In the genomic region with DNA sequence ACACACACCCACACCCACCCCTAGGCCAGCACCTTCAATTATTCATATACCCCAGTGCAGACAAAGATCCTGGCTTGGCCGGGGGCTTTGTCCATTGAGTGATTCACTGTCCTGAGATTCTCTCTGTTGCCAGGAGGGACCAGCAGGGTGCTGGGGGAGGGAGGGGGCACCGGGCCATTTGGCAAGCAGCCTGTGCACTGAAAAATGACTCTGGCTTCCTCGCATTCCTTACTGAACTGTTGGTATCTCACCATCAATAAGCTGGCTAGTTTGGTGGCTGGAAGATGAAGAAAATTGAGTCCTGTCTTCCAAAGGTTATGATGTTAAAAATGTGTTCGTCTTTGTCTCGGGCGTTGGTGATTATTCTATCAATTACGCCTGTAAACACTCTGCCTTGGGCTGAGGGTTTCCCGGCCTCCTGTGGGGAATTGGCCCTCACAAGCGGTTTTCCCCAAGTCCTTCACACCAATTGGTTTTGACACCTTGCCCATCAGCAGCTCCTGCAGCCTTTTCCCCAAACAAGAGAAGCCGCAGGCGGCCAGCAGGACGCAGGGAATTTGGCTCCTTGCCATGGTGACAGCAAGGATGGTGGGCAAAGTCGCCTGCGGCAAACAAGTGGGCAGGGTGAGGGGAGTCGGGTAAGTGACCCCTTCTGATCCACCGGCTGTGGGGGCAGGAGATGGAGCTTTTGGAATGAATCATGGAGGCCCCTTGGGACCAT, we compare ENCODE assay signal across 1 cellular context.
TF ChIP-seq lines count a peak whose summit lies in the region.

No MANE protein-coding gene starts in this region.

TF ChIP-seq in H1, 55 proteins besides CTCF, POLR2A, EP300 and RAD21:
- TF ChIP-seq KDM5A (IDR thresholded peaks at IDR 0.05; ENCODE audit: low read length), result no peak
- TF ChIP-seq NANOG (IDR thresholded peaks at IDR 0.05; ENCODE audit: insufficient read depth, low read depth, low read length, poor library complexity, severe bottlenecking), result no peak
- TF ChIP-seq PHF8 (conservative IDR thresholded peaks at IDR 0.05; ENCODE audit: low read depth, low read length), result no peak
- no peak for TF ChIP-seq RNF2 (IDR thresholded peaks at IDR 0.05; ENCODE audit: borderline replicate concordance, low read depth, low read length, missing control alignments, poor library complexity, severe bottlenecking)
- TF ChIP-seq SRF (IDR thresholded peaks at IDR 0.05; ENCODE audit: low read depth, low read length), result no peak
- no peak for TF ChIP-seq GTF2F1 (IDR thresholded peaks at IDR 0.05; ENCODE audit: borderline replicate concordance, low read depth, low read length)
- TF ChIP-seq RBBP5 (IDR thresholded peaks at IDR 0.05; ENCODE audit: borderline replicate concordance, low read depth, low read length), result no peak
